ENCODE assay signal across 29 cellular contexts in the genomic region with DNA sequence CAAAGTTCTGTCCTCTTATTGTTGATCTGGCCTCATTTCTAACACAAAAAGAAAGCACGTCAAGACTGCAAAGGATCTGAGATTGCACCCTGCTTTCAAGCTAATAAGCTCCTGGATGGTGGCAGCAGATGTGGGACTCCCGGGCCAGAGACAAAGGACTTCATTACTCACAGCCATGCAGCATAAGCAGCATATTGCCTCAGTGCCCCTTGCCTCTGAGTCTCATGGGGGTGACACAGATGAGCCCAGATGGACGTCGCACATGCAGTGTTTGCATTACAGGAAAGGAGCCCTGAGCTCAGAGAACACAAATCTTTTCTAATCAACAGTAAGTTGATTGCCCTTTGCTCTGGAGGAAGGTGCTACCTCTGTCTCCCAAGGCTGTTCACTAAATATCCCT.
"Had no signal": no experiment of that assay in that cellular context is flagged by ENCODE, and none has a peak within 500 bp of the region (broad histone marks: within the 10 kb centered on the region; RNA-seq: fewer than 3 reads in every experiment).

No MANE protein-coding gene starts in this region.

- DNase-seq: natural killer cell; occipital lobe; ovary; posterior cingulate gyrus; psoas muscle; right cardiac atrium; right lobe of liver; spleen; stimulated activated CD4-positive, alpha-beta T cell treated with anti-CD3 and anti-CD28 coated beads, Interleukin-12 subunit alpha, Interleukin-12 subunit beta, amount 100 ng/mL, for 4 hours; stimulated activated CD4-positive, alpha-beta T cell treated with anti-CD3 and anti-CD28 coated beads, Interleukin-1b, Interleukin-23, amount 100 ng/mL, for 48 hours; stimulated activated CD4-positive, alpha-beta T cell treated with anti-CD3 and anti-CD28 coated beads, Interleukin-4, amount 100 ng/mL, for 1 hour; stimulated activated CD4-positive, alpha-beta T cell treated with anti-CD3 and anti-CD28 coated beads, Interleukin-4, amount 100 ng/mL, for 4 hours; stimulated activated CD8-positive, alpha-beta memory T cell treated with anti-CD3 and anti-CD28 coated beads, Interleukin-4, amount 100 ng/mL, for 48 hours; stimulated activated naive CD4-positive, alpha-beta T cell treated with Interleukin-2 at 50 U/mL for 16 hours; stomach; thyroid gland; trophoblast cell; upper lobe of left lung had no signal

- H3K36me3 Mint-ChIP-seq: natural killer cell, neural progenitor cell had no signal

- ATAC-seq: natural killer cell; psoas muscle; right cardiac atrium; right lobe of liver; stimulated activated memory B cell treated with anti-CD40 and anti-IgM and Interleukin-4, amounts not matched to agents 10 μg/mL and 1 μg/mL and 100 μg/mL, for 72 hours had no signal

- H3K9me3 ChIP-seq: ovary, psoas muscle, right lobe of liver, spleen, thoracic aorta, thyroid gland, tibial nerve, upper lobe of left lung, vagina had no signal

- H3K4me1 Mint-ChIP-seq: natural killer cell; stimulated activated memory B cell treated with anti-CD40 and anti-IgM and Interleukin-4, amounts not matched to agents 10 μg/mL and 1 μg/mL and 100 μg/mL, for 72 hours had no signal

- H2AFZ ChIP-seq: neural progenitor cell, parathyroid adenoma had no signal

- H3K4me3 ChIP-seq: neural progenitor cell, ovary, psoas muscle, right lobe of liver, skin epidermis, smooth muscle cell, spleen, stomach, thoracic aorta, thyroid gland, tibial nerve, upper lobe of left lung, vagina had no signal

- H3K4me1 ChIP-seq: parathyroid adenoma, psoas muscle, right lobe of liver, stomach, upper lobe of left lung, vagina had no signal

- H3K36me3 ChIP-seq: neural progenitor cell, ovary, right lobe of liver, spleen, stomach, thoracic aorta, thyroid gland, tibial nerve, upper lobe of left lung, vagina had no signal

- H3K27ac Mint-ChIP-seq: natural killer cell; nephron; neural progenitor cell; progenitor cell of endocrine pancreas; stimulated activated memory B cell treated with anti-CD40 and anti-IgM and Interleukin-4, amounts not matched to agents 10 μg/mL and 1 μg/mL and 100 μg/mL, for 72 hours; stimulated activated naive CD8-positive, alpha-beta T cell treated with anti-CD3 and anti-CD28 coated beads, Interleukin-15, Interleukin-2, amounts not matched to agents 100 ng/mL and 50 ng/mL, for 24 hours had no signal

- H3K9me3 Mint-ChIP-seq: natural killer cell; stimulated activated naive CD8-positive, alpha-beta T cell treated with anti-CD3 and anti-CD28 coated beads, Interleukin-15, Interleukin-2, amounts not matched to agents 100 ng/mL and 50 ng/mL, for 24 hours had no signal

- H3K9ac ChIP-seq: neural progenitor cell, parathyroid adenoma had no signal

- H3K27me3 Mint-ChIP-seq: progenitor cell of endocrine pancreas had no signal

- H3K27ac ChIP-seq: neural progenitor cell, ovary, parathyroid adenoma, psoas muscle, right lobe of liver, skin epidermis, spleen, stomach, thoracic aorta, thyroid gland, tibial nerve, upper lobe of left lung, vagina had no signal

- H3K79me2 ChIP-seq: parathyroid adenoma had no signal

- H3K4me2 ChIP-seq: neural progenitor cell, smooth muscle cell had no signal

- H3K27me3 ChIP-seq: neural progenitor cell, ovary, right lobe of liver, spleen, stomach, thyroid gland, tibial nerve, upper lobe of left lung, vagina had no signal

- H3K4me3 Mint-ChIP-seq: natural killer cell; nephron; neural progenitor cell; stimulated activated memory B cell treated with anti-CD40 and anti-IgM and Interleukin-4, amounts not matched to agents 10 μg/mL and 1 μg/mL and 100 μg/mL, for 72 hours; stimulated activated naive CD8-positive, alpha-beta T cell treated with anti-CD3 and anti-CD28 coated beads, Interleukin-15, Interleukin-2, amounts not matched to agents 100 ng/mL and 50 ng/mL, for 24 hours had no signal
